Comparison of ENCODE assay signal across 12 cellular contexts in genomic region chr7:96284838-96285237, GRCh38. TPM values are rescaled to one million over a fixed set of nuclear protein-coding genes. Genes with fewer than 3 reads are reported as not detected.
A peak's percentile ranks its signal among the peaks of the same experiment; 100 is the strongest.
DNase-seq lines count a peak whose midpoint lies in the region; ATAC-seq and TF ChIP-seq lines count a peak whose summit lies in the region.
"Had no signal": no experiment of that assay in that cellular context is flagged by ENCODE, and none has a peak within 500 bp of the region (broad histone marks: within the 10 kb centered on the region; RNA-seq: fewer than 3 reads in every experiment).

No MANE protein-coding gene starts in this region.

- H3K27ac Mint-ChIP-seq in activated T-helper 2 cell treated with anti-CD3 and anti-CD28 coated beads, Interferon-gamma antibody, Interleukin-2, Interleukin-4, amounts not matched to agents 10 μg/mL and 5 μg/mL and 100 μg/mL, durations not matched to agents 14 hours and 24 hours and 36 hours: peak overlapping the region; percentile 90

- TF ChIP-seq POLR2A in gastrocnemius medialis (IDR thresholded peaks at IDR 0.05) (no peak), adrenal gland (IDR thresholded peaks at IDR 0.05) (no peak)

- no peaks in the 10 kb centered on the region for H3K9me3 ChIP-seq in gastrocnemius medialis
- no peaks in the 10 kb centered on the region for H3K9me3 ChIP-seq in right cardiac atrium (ENCODE audit: control insufficient read depth, low read length)
- no peaks in the 10 kb centered on the region for H3K9me3 ChIP-seq in adrenal gland (replicated peaks in 1 of 3)
- H3K9me3 ChIP-seq: SK-N-SH, tibial nerve had no signal

- H3K27ac ChIP-seq in gastrocnemius medialis (no peak overlapping the region), right cardiac atrium (ENCODE audit: low read length) (no peak overlapping the region), adrenal gland (no peak overlapping the region)
- H3K27ac ChIP-seq: tibial nerve had no signal

- ATAC-seq in GM19397 (IDR thresholded peaks at IDR 0.05; ENCODE audit: unreplicated experiment) (peak; percentile 32), HG03045 (IDR thresholded peaks at IDR 0.05; ENCODE audit: unreplicated experiment) (peak; percentile 60), gastrocnemius medialis (no peak), right cardiac atrium (no peak)

- no peaks in the 10 kb centered on the region for H3K27me3 ChIP-seq in gastrocnemius medialis
- H3K27me3 ChIP-seq in right cardiac atrium (ENCODE audit: control insufficient read depth, insufficient read depth): no peaks in the 10 kb centered on the region
- H3K27me3 ChIP-seq in adrenal gland: no peaks in the 10 kb centered on the region
- H3K27me3 ChIP-seq: tibial nerve had no signal

- DNase-seq in ELR (ENCODE audit: low read depth) (peak; percentile 5), gastrocnemius medialis (no peak), right cardiac atrium (no peak), adrenal gland (no peak), NCI-H1930 (lab: John Stamatoyannopoulos, UW) (no peak)
- DNase-seq in activated T-helper 2 cell treated with anti-CD3 and anti-CD28 coated beads, Interferon-gamma antibody, Interleukin-2, Interleukin-4, amounts not matched to agents 10 μg/mL and 5 μg/mL and 100 μg/mL, durations not matched to agents 14 hours and 24 hours and 36 hours (ENCODE audit: low spot score): no peak
- DNase-seq: naive B cell; SK-N-SH; stimulated activated CD4-positive, alpha-beta T cell treated with anti-CD3 and anti-CD28 coated beads, Interleukin-1b, Interleukin-23, amount 100 ng/mL, for 48 hours had no signal

- in situ Hi-C loops in gastrocnemius medialis (cut with MboI; ENCODE audit: low sequenced_read_pairs in 4 of 4): no loop called here

- no peak overlapping the region for H3K4me3 ChIP-seq in gastrocnemius medialis
- H3K4me3 ChIP-seq in right cardiac atrium (ENCODE audit: low read length): no peak overlapping the region
- no peak overlapping the region for H3K4me3 ChIP-seq in adrenal gland
- H3K4me3 ChIP-seq: tibial nerve had no signal

- no peaks in the 10 kb centered on the region for H3K36me3 ChIP-seq in gastrocnemius medialis
- no peaks in the 10 kb centered on the region for H3K36me3 ChIP-seq in adrenal gland (replicated peaks in 1 of 2)
- H3K36me3 ChIP-seq: tibial nerve had no signal

- H3K27me3 Mint-ChIP-seq in activated T-helper 2 cell treated with anti-CD3 and anti-CD28 coated beads, Interferon-gamma antibody, Interleukin-2, Interleukin-4, amounts not matched to agents 10 μg/mL and 5 μg/mL and 100 μg/mL, durations not matched to agents 14 hours and 24 hours and 36 hours (ENCODE audit: low read depth): no peaks in the 10 kb centered on the region
- H3K27me3 Mint-ChIP-seq: naive B cell had no signal

- intact Hi-C loops in activated T-helper 2 cell treated with anti-CD3 and anti-CD28 coated beads, Interferon-gamma antibody, Interleukin-2, Interleukin-4, amounts not matched to agents 10 μg/mL and 5 μg/mL and 100 μg/mL, durations not matched to agents 14 hours and 24 hours and 36 hours (cut with micrococcal nuclease): loop anchor here (1.0 kb wide), 2 partner anchors 19 to 35 kb away; no protein-coding TSS in a partner anchor
- intact Hi-C loops in gastrocnemius medialis (cut with DNase I; ENCODE audit: low total_unique reads): no loop called here
- intact Hi-C loops in right cardiac atrium (cut with DNase I): no loop called here
- intact Hi-C loops in adrenal gland (cut with DNase I): no loop called here

- peaks cover 51% of the 10 kb centered on the region for H3K36me3 Mint-ChIP-seq in activated T-helper 2 cell treated with anti-CD3 and anti-CD28 coated beads, Interferon-gamma antibody, Interleukin-2, Interleukin-4, amounts not matched to agents 10 μg/mL and 5 μg/mL and 100 μg/mL, durations not matched to agents 14 hours and 24 hours and 36 hours (ENCODE audit: low read depth)

- H3K4me1 ChIP-seq in gastrocnemius medialis (peaks cover 8 to 12% of the 10 kb centered on the region in 2 donors), right cardiac atrium (ENCODE audit: control insufficient read depth, insufficient read depth, low read length) (peaks cover 2% of the 10 kb centered on the region), adrenal gland (replicated peaks in 1 of 2) (peaks cover 0 to 5% of the 10 kb centered on the region in 2 donors)

- H3K4me3 Mint-ChIP-seq in activated T-helper 2 cell treated with anti-CD3 and anti-CD28 coated beads, Interferon-gamma antibody, Interleukin-2, Interleukin-4, amounts not matched to agents 10 μg/mL and 5 μg/mL and 100 μg/mL, durations not matched to agents 14 hours and 24 hours and 36 hours (ENCODE audit: low read depth): peak overlapping the region; percentile 62

- H3K9me3 Mint-ChIP-seq in activated T-helper 2 cell treated with anti-CD3 and anti-CD28 coated beads, Interferon-gamma antibody, Interleukin-2, Interleukin-4, amounts not matched to agents 10 μg/mL and 5 μg/mL and 100 μg/mL, durations not matched to agents 14 hours and 24 hours and 36 hours: peaks cover 10% of the 10 kb centered on the region

- WGBS in right cardiac atrium: 85% methylated on average over 3 of the region's 3 CpGs
- 80 to 92% (median 88%) methylated on average over 3 of the region's 3 CpGs for WGBS in adrenal gland, 4 donors

- peaks cover 45% of the 10 kb centered on the region for H3K4me1 Mint-ChIP-seq in activated T-helper 2 cell treated with anti-CD3 and anti-CD28 coated beads, Interferon-gamma antibody, Interleukin-2, Interleukin-4, amounts not matched to agents 10 μg/mL and 5 μg/mL and 100 μg/mL, durations not matched to agents 14 hours and 24 hours and 36 hours (ENCODE audit: low read depth)

- no peak for TF ChIP-seq CTCF in gastrocnemius medialis (IDR thresholded peaks at IDR 0.05 in 4 of 5, conservative IDR thresholded peaks at IDR 0.05 in 1 of 5)
- TF ChIP-seq CTCF in adrenal gland (IDR thresholded peaks at IDR 0.05): no peak

RNA-seq across cellular contexts. Expression of gene SLC25A13, which starts 37.1 kb away (rescaled TPM):
- 28.8 and 35.4 TPM in 2 replicates for total RNA-seq in activated T-helper 2 cell treated with anti-CD3 and anti-CD28 coated beads, Interferon-gamma antibody, Interleukin-2, Interleukin-4, amounts not matched to agents 10 μg/mL and 5 μg/mL and 100 μg/mL, durations not matched to agents 14 hours and 24 hours and 36 hours
- 10 to 100 TPM in 3 of 4 donors, 1 to 10 TPM in 1; 9.2 to 30.8 (median 13.6) TPM for total RNA-seq in gastrocnemius medialis
- total RNA-seq in right cardiac atrium: 10 to 100 TPM; 10.8 to 23.3 (median 13.2) TPM
- polyA plus RNA-seq in right cardiac atrium: 4.5 TPM
- total RNA-seq in adrenal gland: 10 to 100 TPM; 20.0 to 49.7 (median 33.9) TPM
- polyA plus RNA-seq in adrenal gland: 10 to 100 TPM; 10.8 to 41.3 (median 11.7) TPM

Comparison
In these comparisons a context has a peak if more than half of its experiments do, and no peak if none do; other contexts are left out.
1. ATAC-seq: peak in GM19397 (single experiment) and HG03045 (single experiment); none in gastrocnemius medialis (0 of 2) and right cardiac atrium (0 of 2).